Comparison of ENCODE assay signal across 1 cellular context in the genomic region with DNA sequence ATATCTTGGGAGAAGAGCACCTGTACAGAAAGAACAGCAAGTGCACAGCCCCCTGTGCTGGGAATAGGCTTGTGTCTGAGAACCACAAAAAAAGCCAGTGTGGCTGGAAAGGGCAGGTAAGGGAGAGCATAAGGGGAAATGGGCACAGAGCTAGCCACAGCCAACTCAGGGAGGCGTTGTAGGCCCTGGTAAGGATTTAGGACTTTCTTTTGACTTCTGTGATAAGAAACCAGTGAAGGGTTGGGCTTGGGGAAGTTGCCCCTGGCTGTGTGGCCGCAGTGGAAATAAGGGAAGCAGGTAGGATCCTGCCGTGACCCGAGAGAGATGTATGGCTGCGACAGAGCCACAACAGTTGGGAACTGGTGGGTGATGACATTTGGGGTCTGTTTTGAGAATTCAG.
TF ChIP-seq lines count a peak whose summit lies in the region.

No MANE protein-coding gene starts in this region.

TF ChIP-seq in HepG2, 621 proteins besides CTCF, POLR2A, EP300 and RAD21:
- TF ChIP-seq, protein P1, sequence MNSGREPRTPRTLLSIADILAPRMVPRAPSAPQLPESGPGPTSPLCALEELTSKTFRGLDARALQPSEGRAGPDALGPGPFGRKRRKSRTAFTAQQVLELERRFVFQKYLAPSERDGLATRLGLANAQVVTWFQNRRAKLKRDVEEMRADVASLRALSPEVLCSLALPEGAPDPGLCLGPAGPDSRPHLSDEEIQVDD (CRISPR knock-in tag; IDR thresholded peaks at IDR 0.05; ENCODE audit: borderline replicate concordance) = no peak
- TF ChIP-seq ZSCAN31 (CRISPR knock-in tag; IDR thresholded peaks at IDR 0.05; ENCODE audit: low read depth) (no peak), HNF4A (CRISPR knock-in tag; IDR thresholded peaks at IDR 0.05) (no peak), ZFYVE20 (CRISPR knock-in tag; IDR thresholded peaks at IDR 0.05; ENCODE audit: borderline replicate concordance, low read depth) (no peak), ZNF160 (CRISPR knock-in tag; IDR thresholded peaks at IDR 0.05) (no peak), ZNF329 (CRISPR knock-in tag; IDR thresholded peaks at IDR 0.05; ENCODE audit: low read depth) (no peak), ZFAT (CRISPR knock-in tag; conservative IDR thresholded peaks at IDR 0.05) (no peak), ASH2L (IDR thresholded peaks at IDR 0.05; ENCODE audit: insufficient read length, low read depth, low read length) (no peak), NR2F2 (IDR thresholded peaks at IDR 0.05; ENCODE audit: borderline replicate concordance, low read depth) (no peak), NFKBIZ (CRISPR knock-in tag; IDR thresholded peaks at IDR 0.05) (no peak), ZNF468 (CRISPR knock-in tag; IDR thresholded peaks at IDR 0.05) (no peak), MAFG (CRISPR knock-in tag; IDR thresholded peaks at IDR 0.05) (no peak), CENPX (CRISPR knock-in tag; IDR thresholded peaks at IDR 0.05) (no peak), GATAD2A (CRISPR knock-in tag; IDR thresholded peaks at IDR 0.05) (no peak)
- TF ChIP-seq, protein P2, sequence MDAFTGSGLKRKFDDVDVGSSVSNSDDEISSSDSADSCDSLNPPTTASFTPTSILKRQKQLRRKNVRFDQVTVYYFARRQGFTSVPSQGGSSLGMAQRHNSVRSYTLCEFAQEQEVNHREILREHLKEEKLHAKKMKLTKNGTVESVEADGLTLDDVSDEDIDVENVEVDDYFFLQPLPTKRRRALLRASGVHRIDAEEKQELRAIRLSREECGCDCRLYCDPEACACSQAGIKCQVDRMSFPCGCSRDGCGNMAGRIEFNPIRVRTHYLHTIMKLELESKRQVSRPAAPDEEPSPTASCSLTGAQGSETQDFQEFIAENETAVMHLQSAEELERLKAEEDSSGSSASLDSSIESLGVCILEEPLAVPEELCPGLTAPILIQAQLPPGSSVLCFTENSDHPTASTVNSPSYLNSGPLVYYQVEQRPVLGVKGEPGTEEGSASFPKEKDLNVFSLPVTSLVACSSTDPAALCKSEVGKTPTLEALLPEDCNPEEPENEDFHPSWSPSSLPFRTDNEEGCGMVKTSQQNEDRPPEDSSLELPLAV (CRISPR knock-in tag; conservative IDR thresholded peaks at IDR 0.05; ENCODE audit: low read depth) = no peak
- TF ChIP-seq, protein P3, sequence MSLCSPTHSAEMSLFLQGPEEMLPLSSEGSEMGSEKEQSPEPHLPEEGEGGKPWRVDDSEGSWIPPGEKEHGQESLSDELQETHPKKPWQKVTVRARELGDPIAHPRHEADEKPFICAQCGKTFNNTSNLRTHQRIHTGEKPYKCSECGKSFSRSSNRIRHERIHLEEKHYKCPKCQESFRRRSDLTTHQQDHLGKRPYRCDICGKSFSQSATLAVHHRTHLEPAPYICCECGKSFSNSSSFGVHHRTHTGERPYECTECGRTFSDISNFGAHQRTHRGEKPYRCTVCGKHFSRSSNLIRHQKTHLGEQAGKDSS (CRISPR knock-in tag; IDR thresholded peaks at IDR 0.05; ENCODE audit: borderline replicate concordance, low read depth) = no peak
- TF ChIP-seq, protein P4, sequence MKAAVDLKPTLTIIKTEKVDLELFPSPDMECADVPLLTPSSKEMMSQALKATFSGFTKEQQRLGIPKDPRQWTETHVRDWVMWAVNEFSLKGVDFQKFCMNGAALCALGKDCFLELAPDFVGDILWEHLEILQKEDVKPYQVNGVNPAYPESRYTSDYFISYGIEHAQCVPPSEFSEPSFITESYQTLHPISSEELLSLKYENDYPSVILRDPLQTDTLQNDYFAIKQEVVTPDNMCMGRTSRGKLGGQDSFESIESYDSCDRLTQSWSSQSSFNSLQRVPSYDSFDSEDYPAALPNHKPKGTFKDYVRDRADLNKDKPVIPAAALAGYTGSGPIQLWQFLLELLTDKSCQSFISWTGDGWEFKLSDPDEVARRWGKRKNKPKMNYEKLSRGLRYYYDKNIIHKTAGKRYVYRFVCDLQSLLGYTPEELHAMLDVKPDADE (CRISPR knock-in tag; IDR thresholded peaks at IDR 0.05) = no peak
